29 cellular contexts compared by ENCODE assay signal in genomic region chr19:19142347-19142746, GRCh38. TPM values are rescaled to one million over a fixed set of nuclear protein-coding genes. Genes with fewer than 3 reads are reported as not detected.
"Had no signal": no experiment of that assay in that cellular context is flagged by ENCODE, and none has a peak within 500 bp of the region (broad histone marks: within the 10 kb centered on the region; RNA-seq: fewer than 3 reads in every experiment).

No MANE protein-coding gene starts in this region.

- H3K9me3 Mint-ChIP-seq: naive thymus-derived CD8-positive, alpha-beta T cell; natural killer cell treated with Interleukin-12 subunit alpha and Interleukin-12 subunit beta and Interleukin-15 and Interleukin-18, amount 100 ng/mL, for 72 hours; nephron progenitor cell; stimulated activated effector memory CD8-positive, alpha-beta T cell treated with anti-CD3 and anti-CD28 coated beads, Interleukin-12 subunit alpha, Interleukin-12 subunit beta, amount 100 ng/mL, for 72 hours; stimulated activated naive CD8-positive, alpha-beta T cell treated with anti-CD3 and anti-CD28 coated beads, Interleukin-15, Interleukin-2, amounts not matched to agents 100 ng/mL and 50 ng/mL, for 24 hours; type B pancreatic cell had no signal

- H3K4me1 ChIP-seq: psoas muscle, uterus had no signal

- H3K4me3 Mint-ChIP-seq: naive thymus-derived CD8-positive, alpha-beta T cell; natural killer cell treated with Interleukin-12 subunit alpha and Interleukin-12 subunit beta and Interleukin-15 and Interleukin-18, amount 100 ng/mL, for 72 hours; nephron progenitor cell; neural crest cell; stimulated activated effector memory CD8-positive, alpha-beta T cell treated with anti-CD3 and anti-CD28 coated beads, Interleukin-12 subunit alpha, Interleukin-12 subunit beta, amount 100 ng/mL, for 72 hours; stimulated activated naive B cell treated with anti-CD40 and anti-IgM and Interleukin-4, amounts not matched to agents 10 μg/mL and 1 μg/mL and 100 μg/mL, for 72 hours; stimulated activated naive CD8-positive, alpha-beta T cell treated with anti-CD3 and anti-CD28 coated beads, Interleukin-15, Interleukin-2, amounts not matched to agents 100 ng/mL and 50 ng/mL, for 24 hours; type B pancreatic cell had no signal

- H3K27ac ChIP-seq: neutrophil, pancreas, psoas muscle, right lobe of liver, sigmoid colon, stomach, thoracic aorta, thyroid gland, transverse colon, upper lobe of right lung, uterus had no signal

- H3K27ac Mint-ChIP-seq: natural killer cell treated with Interleukin-12 subunit alpha and Interleukin-12 subunit beta and Interleukin-15 and Interleukin-18, amount 100 ng/mL, for 72 hours; nephron progenitor cell; stimulated activated effector memory CD8-positive, alpha-beta T cell treated with anti-CD3 and anti-CD28 coated beads, Interleukin-12 subunit alpha, Interleukin-12 subunit beta, amount 100 ng/mL, for 72 hours; stimulated activated naive B cell treated with anti-CD40 and anti-IgM and Interleukin-4, amounts not matched to agents 10 μg/mL and 1 μg/mL and 100 μg/mL, for 72 hours; stimulated activated naive CD8-positive, alpha-beta T cell treated with anti-CD3 and anti-CD28 coated beads, Interleukin-15, Interleukin-2, amounts not matched to agents 100 ng/mL and 50 ng/mL, for 24 hours; type B pancreatic cell had no signal

- H3K4me3 ChIP-seq: pancreas, psoas muscle, right lobe of liver, sigmoid colon, stomach, thoracic aorta, thyroid gland, transverse colon, upper lobe of right lung, uterus had no signal

- H3K9me3 ChIP-seq: neutrophil, pancreas, psoas muscle, right lobe of liver, sigmoid colon, stomach, thoracic aorta, thyroid gland, transverse colon, upper lobe of right lung, uterus had no signal

- H3K27me3 ChIP-seq: pancreas, right lobe of liver, sigmoid colon, stomach, thyroid gland, transverse colon, upper lobe of right lung, uterus had no signal

- H3K36me3 ChIP-seq: pancreas, right lobe of liver, thyroid gland, upper lobe of right lung, uterus had no signal

- H3K36me3 Mint-ChIP-seq: natural killer cell treated with Interleukin-12 subunit alpha and Interleukin-12 subunit beta and Interleukin-15 and Interleukin-18, amount 100 ng/mL, for 72 hours; type B pancreatic cell had no signal

- DNase-seq: nephron progenitor cell; nucleus accumbens; pancreas; psoas muscle; sigmoid colon; small intestine; stimulated activated CD4-positive, alpha-beta T cell treated with anti-CD3 and anti-CD28 coated beads, Interleukin-15, amount 100 ng/mL, for 24 hours; stimulated activated CD4-positive, alpha-beta T cell treated with anti-CD3 and anti-CD28 coated beads, Interleukin-2, amount 100 ng/mL, for 24 hours; stimulated activated CD4-positive, alpha-beta T cell treated with anti-CD3 and anti-CD28 coated beads, Interleukin-2, amount 100 ng/mL, for 48 hours; stimulated activated CD4-positive, alpha-beta T cell treated with anti-CD3 and anti-CD28 coated beads, Interleukin-4, amount 100 ng/mL, for 24 hours; stimulated activated naive B cell treated with anti-CD40 and anti-IgM and Interleukin-4, amounts not matched to agents 10 μg/mL and 1 μg/mL and 100 μg/mL, for 72 hours; stimulated activated naive CD4-positive, alpha-beta T cell treated with Interleukin-2 at 50 U/mL for 16 hours; stomach; thyroid gland; transverse colon; upper lobe of right lung; uterus had no signal

- ATAC-seq: naive thymus-derived CD8-positive, alpha-beta T cell; natural killer cell treated with Interleukin-12 subunit alpha and Interleukin-12 subunit beta and Interleukin-15 and Interleukin-18, amount 100 ng/mL, for 72 hours; pancreas; psoas muscle; right cardiac atrium; stimulated activated effector memory CD8-positive, alpha-beta T cell treated with anti-CD3 and anti-CD28 coated beads, Interleukin-12 subunit alpha, Interleukin-12 subunit beta, amount 100 ng/mL, for 72 hours; stimulated activated naive B cell treated with anti-CD40 and anti-IgM and Interleukin-4, amounts not matched to agents 10 μg/mL and 1 μg/mL and 100 μg/mL, for 72 hours; upper lobe of right lung had no signal

- H3K27me3 Mint-ChIP-seq: naive thymus-derived CD8-positive, alpha-beta T cell; natural killer cell treated with Interleukin-12 subunit alpha and Interleukin-12 subunit beta and Interleukin-15 and Interleukin-18, amount 100 ng/mL, for 72 hours; stimulated activated naive CD8-positive, alpha-beta T cell treated with anti-CD3 and anti-CD28 coated beads, Interleukin-15, Interleukin-2, amounts not matched to agents 100 ng/mL and 50 ng/mL, for 24 hours had no signal

- FAIRE-seq: pancreas, small intestine had no signal

RNA-seq across cellular contexts. Expression of gene MEF2B, which starts 27.7 kb away (rescaled TPM):
- total RNA-seq: sigmoid colon, skeletal muscle tissue, temporal lobe had no signal
